In the genomic region with DNA sequence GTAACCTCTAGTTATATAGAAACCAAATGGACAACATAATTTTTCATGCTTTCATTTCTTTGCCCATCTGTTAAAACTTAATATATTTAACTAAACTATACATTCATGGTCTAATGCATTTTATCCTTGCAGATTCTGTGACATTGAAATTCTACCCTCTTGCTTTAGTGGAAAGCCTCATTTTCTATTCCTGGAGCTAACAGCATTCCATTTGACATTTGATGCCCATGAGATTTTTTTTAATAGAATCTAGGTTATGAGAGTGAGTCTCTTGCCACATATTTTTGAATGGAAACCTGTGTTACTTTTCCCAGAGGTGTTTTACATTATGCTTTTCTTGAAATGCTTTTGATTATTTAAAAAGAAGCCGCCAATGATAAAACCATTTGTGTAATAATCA, we compare ENCODE assay signal across 25 cellular contexts.
DNase-seq lines count a peak whose midpoint lies in the region; ATAC-seq, FAIRE-seq and TF ChIP-seq lines count a peak whose summit lies in the region.
"Had no signal": no experiment of that assay in that cellular context is flagged by ENCODE, and none has a peak within 500 bp of the region (broad histone marks: within the 10 kb centered on the region; RNA-seq: fewer than 3 reads in every experiment).

No MANE protein-coding gene starts in this region.

- intact Hi-C loops in HepG2 (cut with micrococcal nuclease; ENCODE audit: unreplicated experiment): no loop called here
- intact Hi-C loops in right lobe of liver (cut with DNase I): no loop called here

- H3K27ac ChIP-seq in HepG2 (ENCODE audit: extremely low read length, insufficient read depth, low read length): no peak overlapping the region
- no peak overlapping the region for H3K27ac ChIP-seq in right lobe of liver
- peak overlapping the region; percentile 49 for H3K27ac ChIP-seq in skeletal muscle tissue (ENCODE audit: low read depth, low read length)
- H3K27ac ChIP-seq: KMS-11 had no signal

- no peaks in the 10 kb centered on the region for H3K36me3 ChIP-seq in HepG2 (replicated peaks in 1 of 2; ENCODE audit: control insufficient read depth in 1 of 2, insufficient read depth in 2 of 2, low read length in 2 of 2)
- peaks cover 0 to 5% (median 0%) of the 10 kb centered on the region in 4 donors for H3K36me3 ChIP-seq in right lobe of liver
- peaks cover 0 to 7% (median 3%) of the 10 kb centered on the region in 3 donors for H3K36me3 ChIP-seq in skeletal muscle tissue (ENCODE audit: control insufficient read depth in 3 of 3, insufficient read depth in 3 of 3, low read length in 3 of 3)
- H3K36me3 ChIP-seq: BE2C had no signal

- TSS peak; percentile 4 for BruUV-seq in HepG2 (replicated peaks; lab: Mats Ljungman, UMichigan)

- no peak overlapping the region for H3K4me2 ChIP-seq in HepG2 (ENCODE audit: low read depth, low read length)
- H3K4me2 ChIP-seq: KMS-11 had no signal

- no peak overlapping the region for H2AFZ ChIP-seq in HepG2 (ENCODE audit: low read length)

- ATAC-seq in HepG2: no peak
- ATAC-seq in right lobe of liver: no peak
- ATAC-seq in GM21619 (IDR thresholded peaks at IDR 0.05; ENCODE audit: unreplicated experiment): no peak

- TF ChIP-seq RAD21 in HepG2 (CRISPR knock-in tag; IDR thresholded peaks at IDR 0.05): no peak

- CTCF ChIA-PET in HepG2 (lab: Yijun Ruan, JAX; ENCODE audit: low intra/inter-chr PET ratio, low total read pairs): no interaction called here

- H4K20me1 ChIP-seq in HepG2 (ENCODE audit: insufficient read depth, low read length): no peaks in the 10 kb centered on the region

- H3K27me3 ChIP-seq in HepG2 (ENCODE audit: control insufficient read depth in 1 of 2, insufficient read depth in 2 of 2, low read length in 2 of 2): no peaks in the 10 kb centered on the region
- no peaks in the 10 kb centered on the region for H3K27me3 ChIP-seq in right lobe of liver
- H3K27me3 ChIP-seq in skeletal muscle tissue (ENCODE audit: control insufficient read depth in 3 of 3, insufficient read depth in 3 of 3, low read length in 3 of 3): no peaks in the 10 kb centered on the region
- H3K27me3 ChIP-seq: BE2C had no signal

- WGBS in HepG2 (ENCODE audit: low lambda C conversion rate): 97% methylated on average over 1 of the region's 1 CpG
- 100% methylated on average over 1 of the region's 1 CpG for WGBS in right lobe of liver (ENCODE audit: insufficient coverage, low coverage, low lambda C conversion rate, missing lambda C conversion rate)

- no peak for TF ChIP-seq CTCF in HepG2 (CRISPR knock-in tag; IDR thresholded peaks at IDR 0.05)
- TF ChIP-seq CTCF in right lobe of liver (IDR thresholded peaks at IDR 0.05): no peak

- POLR2A ChIA-PET in HepG2 (lab: Yijun Ruan, JAX): no interaction called here

- TF ChIP-seq POLR2A in HepG2 (IDR thresholded peaks at IDR 0.05; ENCODE audit: insufficient read depth in 1 of 2, low read depth in 2 of 2, low read length in 2 of 2) (no peak), right lobe of liver (IDR thresholded peaks at IDR 0.05) (no peak)

- no peak for TF ChIP-seq EP300 in HepG2 (IDR thresholded peaks at IDR 0.05; ENCODE audit: low read depth in 2 of 2, low read length in 2 of 2)
- TF ChIP-seq EP300 in HepG2 (CRISPR knock-in tag; IDR thresholded peaks at IDR 0.05; ENCODE audit: borderline replicate concordance): no peak

- H3K79me2 ChIP-seq in HepG2 (ENCODE audit: insufficient read depth, low read length): no peaks in the 10 kb centered on the region

- no peaks in the 10 kb centered on the region for H3K9me3 ChIP-seq in HepG2 (ENCODE audit: low read length)
- H3K9me3 ChIP-seq in right lobe of liver: no peaks in the 10 kb centered on the region
- H3K9me3 ChIP-seq in skeletal muscle tissue (ENCODE audit: control insufficient read depth in 3 of 3, low read length in 3 of 3): no peaks in the 10 kb centered on the region
- H3K9me3 ChIP-seq: BE2C had no signal

- no peak overlapping the region for H3K9ac ChIP-seq in HepG2 (ENCODE audit: insufficient read depth, low read depth, low read length)
- no peak overlapping the region for H3K9ac ChIP-seq in skeletal muscle tissue (ENCODE audit: low read depth in 1 of 3, low read length in 3 of 3)
- H3K9ac ChIP-seq: KMS-11 had no signal

- in situ Hi-C loops in HepG2 (cut with HindIII; ENCODE audit: extremely low pct_ligation_motif_present, low pct_unique_long_range_greater_than_20kb): no loop called here

- no peak overlapping the region for H3K4me3 ChIP-seq in HepG2 (replicated peaks in 1 of 3; ENCODE audit: insufficient read depth in 1 of 3, low read depth in 2 of 3, low read length in 3 of 3)
- no peak overlapping the region for H3K4me3 ChIP-seq in right lobe of liver
- H3K4me3 ChIP-seq in skeletal muscle tissue (ENCODE audit: low read length in 3 of 3): no peak overlapping the region

- H3K4me1 ChIP-seq in HepG2 (ENCODE audit: insufficient read depth, low read length) (peaks cover 10% of the 10 kb centered on the region), right lobe of liver (no peaks in the 10 kb centered on the region), skeletal muscle tissue (ENCODE audit: control insufficient read depth in 3 of 3, insufficient read depth in 3 of 3, low read length in 3 of 3) (peaks cover 0 to 4% (median 0%) of the 10 kb centered on the region in 3 donors)
- H3K4me1 ChIP-seq: BE2C had no signal

- FAIRE-seq in HepG2 (lab: Jason Lieb, UNC): no peak
- FAIRE-seq: GM12892, H1 had no signal

- DNase-seq in NCI-H1694 treated with DMSO at 0.1 percent for 48 hours (lab: John Stamatoyannopoulos, UW) (peak; percentile 19), NCI-H1694 (lab: John Stamatoyannopoulos, UW) (no peak), HepG2 (ENCODE audit: low spot score) (no peak), right lobe of liver (no peak), iPS-NIHi11 (ENCODE audit: low spot score) (peak; percentile 3), NCI-H82 (lab: John Stamatoyannopoulos, UW) (no peak)
- DNase-seq: 8988T; ACHN; BE2C; CD8-positive, alpha-beta memory T cell; DMS153; DND-41; HCEC 1CT; MM.1S; NCI-H1048; NCI-H1930; NCI-H446; NCI-H524 treated with DMSO at 0.1 percent for 48 hours; RPMI8226; SHP77 had no signal

TF ChIP-seq in HepG2, 621 proteins besides CTCF, POLR2A, EP300 and RAD21:
- TF ChIP-seq MEIS2 (CRISPR knock-in tag; IDR thresholded peaks at IDR 0.05): no peak
- TF ChIP-seq, protein P1, sequence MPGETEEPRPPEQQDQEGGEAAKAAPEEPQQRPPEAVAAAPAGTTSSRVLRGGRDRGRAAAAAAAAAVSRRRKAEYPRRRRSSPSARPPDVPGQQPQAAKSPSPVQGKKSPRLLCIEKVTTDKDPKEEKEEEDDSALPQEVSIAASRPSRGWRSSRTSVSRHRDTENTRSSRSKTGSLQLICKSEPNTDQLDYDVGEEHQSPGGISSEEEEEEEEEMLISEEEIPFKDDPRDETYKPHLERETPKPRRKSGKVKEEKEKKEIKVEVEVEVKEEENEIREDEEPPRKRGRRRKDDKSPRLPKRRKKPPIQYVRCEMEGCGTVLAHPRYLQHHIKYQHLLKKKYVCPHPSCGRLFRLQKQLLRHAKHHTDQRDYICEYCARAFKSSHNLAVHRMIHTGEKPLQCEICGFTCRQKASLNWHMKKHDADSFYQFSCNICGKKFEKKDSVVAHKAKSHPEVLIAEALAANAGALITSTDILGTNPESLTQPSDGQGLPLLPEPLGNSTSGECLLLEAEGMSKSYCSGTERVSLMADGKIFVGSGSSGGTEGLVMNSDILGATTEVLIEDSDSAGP (CRISPR knock-in tag; IDR thresholded peaks at IDR 0.05; ENCODE audit: borderline replicate concordance): no peak
- no peak for TF ChIP-seq ZNF34 (CRISPR knock-in tag; IDR thresholded peaks at IDR 0.05; ENCODE audit: borderline replicate concordance)
- TF ChIP-seq, protein P2, sequence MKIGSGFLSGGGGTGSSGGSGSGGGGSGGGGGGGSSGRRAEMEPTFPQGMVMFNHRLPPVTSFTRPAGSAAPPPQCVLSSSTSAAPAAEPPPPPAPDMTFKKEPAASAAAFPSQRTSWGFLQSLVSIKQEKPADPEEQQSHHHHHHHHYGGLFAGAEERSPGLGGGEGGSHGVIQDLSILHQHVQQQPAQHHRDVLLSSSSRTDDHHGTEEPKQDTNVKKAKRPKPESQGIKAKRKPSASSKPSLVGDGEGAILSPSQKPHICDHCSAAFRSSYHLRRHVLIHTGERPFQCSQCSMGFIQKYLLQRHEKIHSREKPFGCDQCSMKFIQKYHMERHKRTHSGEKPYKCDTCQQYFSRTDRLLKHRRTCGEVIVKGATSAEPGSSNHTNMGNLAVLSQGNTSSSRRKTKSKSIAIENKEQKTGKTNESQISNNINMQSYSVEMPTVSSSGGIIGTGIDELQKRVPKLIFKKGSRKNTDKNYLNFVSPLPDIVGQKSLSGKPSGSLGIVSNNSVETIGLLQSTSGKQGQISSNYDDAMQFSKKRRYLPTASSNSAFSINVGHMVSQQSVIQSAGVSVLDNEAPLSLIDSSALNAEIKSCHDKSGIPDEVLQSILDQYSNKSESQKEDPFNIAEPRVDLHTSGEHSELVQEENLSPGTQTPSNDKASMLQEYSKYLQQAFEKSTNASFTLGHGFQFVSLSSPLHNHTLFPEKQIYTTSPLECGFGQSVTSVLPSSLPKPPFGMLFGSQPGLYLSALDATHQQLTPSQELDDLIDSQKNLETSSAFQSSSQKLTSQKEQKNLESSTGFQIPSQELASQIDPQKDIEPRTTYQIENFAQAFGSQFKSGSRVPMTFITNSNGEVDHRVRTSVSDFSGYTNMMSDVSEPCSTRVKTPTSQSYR (CRISPR knock-in tag; IDR thresholded peaks at IDR 0.05; ENCODE audit: borderline replicate concordance): no peak
- no peak for TF ChIP-seq ZNF776 (CRISPR knock-in tag; IDR thresholded peaks at IDR 0.05)
- no peak for TF ChIP-seq MTF2 (CRISPR knock-in tag; IDR thresholded peaks at IDR 0.05; ENCODE audit: borderline replicate concordance)
- no peak for TF ChIP-seq ZNF17 (CRISPR knock-in tag; IDR thresholded peaks at IDR 0.05)
- no peak for TF ChIP-seq ZNF468 (CRISPR knock-in tag; IDR thresholded peaks at IDR 0.05)
- TF ChIP-seq MED8 (CRISPR knock-in tag; IDR thresholded peaks at IDR 0.05; ENCODE audit: insufficient replicate concordance): no peak

Comparison
In these comparisons a context has a peak if more than half of its experiments do, and no peak if none do; other contexts are left out.
1. DNase-seq: peak in NCI-H1694 treated with DMSO at 0.1 percent for 48 hours (single experiment) and iPS-NIHi11 (single experiment); none in NCI-H1694 (single experiment), HepG2 (single experiment), right lobe of liver (0 of 3) and NCI-H82 (single experiment).